Comparison of ENCODE assay signal across 8 cellular contexts in genomic region chr20:17533396-17533795, GRCh38. TPM values are rescaled to one million over a fixed set of nuclear protein-coding genes. Genes with fewer than 3 reads are reported as not detected.
DNase-seq lines count a peak whose midpoint lies in the region; ATAC-seq and TF ChIP-seq lines count a peak whose summit lies in the region.

No MANE protein-coding gene starts in this region.

- H3K36me3 ChIP-seq in SK-N-SH (replicated peaks in 1 of 2; ENCODE audit: control insufficient read depth in 1 of 2, insufficient read depth in 2 of 2, low read length in 1 of 2) = no peaks in the 10 kb centered on the region

- 52% methylated on average over 1 of the region's 1 CpG for WGBS in SK-N-SH (ENCODE audit: low lambda C conversion rate)

- no peak for TF ChIP-seq CTCF in SK-N-SH (IDR thresholded peaks at IDR 0.05)
- no peak for TF ChIP-seq CTCF in nephron (IDR thresholded peaks at IDR 0.05; ENCODE audit: unreplicated experiment in 3 of 3)
- TF ChIP-seq CTCF in GM10248 (IDR thresholded peaks at IDR 0.05; ENCODE audit: control extremely low read depth, extremely low read depth, low read depth, missing control alignments) = no peak

- POLR2A ChIA-PET in SK-N-SH (lab: Yijun Ruan, JAX) (no interaction called here), GM10248 (lab: Yijun Ruan, JAX) (no interaction called here)

- no peaks in the 10 kb centered on the region for H3K9me3 ChIP-seq in SK-N-SH

- TF ChIP-seq POLR2A in GM18505 (IDR thresholded peaks at IDR 0.05; ENCODE audit: borderline replicate concordance, extremely low read depth, insufficient read depth, insufficient read length) = no peak

- no peak overlapping the region for H3K27ac ChIP-seq in SK-N-SH (ENCODE audit: low read depth in 2 of 2, low read length in 1 of 2)

- DNase-seq in SK-N-SH (peak; percentile 39), NCI-H2227 treated with DMSO at 0.1 percent for 48 hours (lab: John Stamatoyannopoulos, UW) (peak; percentile 28), amniotic stem cell (lab: John Stamatoyannopoulos, UW) (peak; percentile 10), GM10248 (ENCODE audit: extremely low spot score) (no peak)

- CTCF ChIA-PET in SK-N-SH (lab: Yijun Ruan, JAX) = interaction anchor here (1.1 to 6.3 kb wide), 5 partner anchors 13 to 406 kb away, joined by 3 to 37 read pairs (median 3); no protein-coding TSS in a partner anchor
- CTCF ChIA-PET in GM10248 (lab: Yijun Ruan, JAX) = interaction anchor here (0.9 to 1.6 kb wide), 4 partner anchors 28 to 405 kb away, joined by 3 to 4 read pairs (median 3); partner anchors contain the start of gene DSTN

- H3K27me3 ChIP-seq in SK-N-SH (ENCODE audit: insufficient read depth) = no peaks in the 10 kb centered on the region

- no peaks in the 10 kb centered on the region for H4K20me1 ChIP-seq in SK-N-SH (ENCODE audit: insufficient read depth)

- H3K4me1 Mint-ChIP-seq in nephron = peaks cover 30% of the 10 kb centered on the region

- no peak overlapping the region for H3K4me2 ChIP-seq in SK-N-SH

- no peak for TF ChIP-seq EP300 in SK-N-SH (IDR thresholded peaks at IDR 0.05; ENCODE audit: borderline replicate concordance in 1 of 2, low read depth in 1 of 2, low read length in 1 of 2)

- ATAC-seq in SK-N-SH treated with all-trans-retinoic acid at 6 μM for 48 hours = no peak
- ATAC-seq in HG03108 (IDR thresholded peaks at IDR 0.05; ENCODE audit: unreplicated experiment) = no peak
- no peak for ATAC-seq in GM18505 (IDR thresholded peaks at IDR 0.05; ENCODE audit: unreplicated experiment)

- peak overlapping the region; percentile 59 for H2AFZ ChIP-seq in SK-N-SH (ENCODE audit: low read depth)

- no peaks in the 10 kb centered on the region for H3K9me2 ChIP-seq in SK-N-SH

- H3K4me3 Mint-ChIP-seq in nephron = peak overlapping the region in 1 of 3 experiments; percentile 34

- no peak overlapping the region for H3K4me3 ChIP-seq in SK-N-SH (ENCODE audit: low read depth in 2 of 2, low read length in 1 of 2)

- H3K36me3 Mint-ChIP-seq in nephron (ENCODE audit: low read depth) = no peaks in the 10 kb centered on the region

- H3K79me2 ChIP-seq in SK-N-SH (ENCODE audit: insufficient read depth) = no peaks in the 10 kb centered on the region

- peak overlapping the region in 2 of 3 experiments; percentile 44 to 54 for H3K27ac Mint-ChIP-seq in nephron

- peaks cover 9% of the 10 kb centered on the region for H3K27me3 Mint-ChIP-seq in nephron (ENCODE audit: low read depth)

- H3K9ac ChIP-seq in SK-N-SH = no peak overlapping the region

- H3K9me3 Mint-ChIP-seq in nephron = no peaks in the 10 kb centered on the region

- no peak for TF ChIP-seq RAD21 in SK-N-SH (IDR thresholded peaks at IDR 0.05; ENCODE audit: low read length)

- H3K4me1 ChIP-seq in SK-N-SH (ENCODE audit: control insufficient read depth in 1 of 2, insufficient read depth in 2 of 2, low read depth in 1 of 2, low read length in 1 of 2) = peaks cover 3 to 9% of the 10 kb centered on the region in 2 experiments; a peak in 2 of 4 replicates

- H3F3A ChIP-seq in SK-N-SH (replicated peaks; ENCODE audit: insufficient read depth) = peaks cover 6% of the 10 kb centered on the region

TF ChIP-seq in SK-N-SH, 30 proteins besides CTCF, POLR2A, EP300 and RAD21:
- TF ChIP-seq USF1 (IDR thresholded peaks at IDR 0.05; ENCODE audit: borderline replicate concordance, low read depth) (peak; percentile 89), MAX (IDR thresholded peaks at IDR 0.05; ENCODE audit: low read depth) (no peak), RXRA (IDR thresholded peaks at IDR 0.05; ENCODE audit: borderline replicate concordance, low read depth) (no peak), MEF2A (IDR thresholded peaks at IDR 0.05; ENCODE audit: borderline replicate concordance, low read depth) (no peak)
TF ChIP-seq in SK-N-SH: peak in this region for 1.

TF ChIP-seq in SK-N-SH treated with all-trans-retinoic acid at 6 μM for 48 hours, 23 proteins besides CTCF, POLR2A, EP300 and RAD21:
- TF ChIP-seq PPARA (CRISPR knock-in tag; IDR thresholded peaks at IDR 0.05; ENCODE audit: borderline replicate concordance) (no peak), SNAI2 (CRISPR knock-in tag; IDR thresholded peaks at IDR 0.05) (no peak), ZNF8 (CRISPR knock-in tag; IDR thresholded peaks at IDR 0.05) (no peak), BACH2 (CRISPR knock-in tag; IDR thresholded peaks at IDR 0.05; ENCODE audit: borderline replicate concordance) (no peak), ESRRG (CRISPR knock-in tag; IDR thresholded peaks at IDR 0.05) (no peak), OSR1 (CRISPR knock-in tag; IDR thresholded peaks at IDR 0.05) (no peak), ZFP3 (CRISPR knock-in tag; IDR thresholded peaks at IDR 0.05) (no peak), ZC3H10 (CRISPR knock-in tag; IDR thresholded peaks at IDR 0.05) (no peak), CREB5 (CRISPR knock-in tag; IDR thresholded peaks at IDR 0.05; ENCODE audit: low read depth) (no peak), CSDC2 (CRISPR knock-in tag; IDR thresholded peaks at IDR 0.05) (no peak)

RNA-seq across cellular contexts. Expression of gene BFSP1, which starts 2.2 kb away (rescaled TPM):
- 6.7 and 7.1 TPM in 2 replicates for polyA plus RNA-seq in SK-N-SH (2012; rRNA removed)
- polyA plus RNA-seq in SK-N-SH (2012; cell fraction: cytosol; rRNA removed) = 8.9 and 9.2 TPM in 2 replicates
- polyA plus RNA-seq in SK-N-SH (2012; cell fraction: nucleus; rRNA removed) = 5.6 and 5.9 TPM in 2 replicates

RNA-seq across cellular contexts. Expression of gene DSTN, which starts 36.5 kb away (rescaled TPM):
- polyA plus RNA-seq in SK-N-SH (2012; rRNA removed) = 151 and 167 TPM in 2 replicates
- 249 and 348 TPM in 2 replicates for polyA plus RNA-seq in SK-N-SH (2012; cell fraction: cytosol; rRNA removed)
- 57.6 and 74.2 TPM in 2 replicates for polyA plus RNA-seq in SK-N-SH (2012; cell fraction: nucleus; rRNA removed)
